ENCODE assay signal across 25 cellular contexts in the genomic region with DNA sequence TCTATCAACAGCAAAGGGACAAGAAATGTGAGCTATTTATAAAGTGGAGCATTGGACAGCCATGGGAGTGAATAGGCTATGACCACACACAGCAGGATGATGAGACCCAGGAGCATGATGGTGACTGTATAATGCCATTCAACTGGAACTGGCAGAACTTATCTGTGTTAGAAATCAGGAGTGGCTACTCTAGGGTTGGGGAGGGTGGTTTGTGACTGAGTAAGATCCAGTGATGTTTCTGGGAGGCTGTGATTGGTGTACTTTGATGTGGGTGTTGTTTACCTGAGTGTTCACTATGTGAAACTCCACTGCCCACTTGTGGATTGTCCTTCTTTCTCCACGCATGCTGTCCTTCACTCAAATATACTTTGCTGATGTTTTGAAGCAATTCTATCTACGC.
"Had no signal": no experiment of that assay in that cellular context is flagged by ENCODE, and none has a peak within 500 bp of the region (broad histone marks: within the 10 kb centered on the region; RNA-seq: fewer than 3 reads in every experiment).

No MANE protein-coding gene starts in this region.

- H3K9me3 Mint-ChIP-seq: natural killer cell had no signal

- H3K4me3 Mint-ChIP-seq: activated CD4-positive, alpha-beta T cell treated with anti-CD3 and anti-CD28 coated beads, Interleukin-2, amount 10 ng/mL, durations not matched to agents 7 days and 5 days; activated CD8-positive, alpha-beta memory T cell treated with anti-CD3 and anti-CD28 coated beads, Interleukin-2, amount 10 ng/mL, durations not matched to agents 7 days and 5 days; activated CD8-positive, alpha-beta T cell treated with anti-CD3 and anti-CD28 coated beads for 36 hours; natural killer cell; stimulated activated naive CD8-positive, alpha-beta T cell treated with anti-CD3 and anti-CD28 coated beads, Interleukin-15, Interleukin-2, amounts not matched to agents 100 ng/mL and 50 ng/mL, for 24 hours had no signal

- H3K4me3 ChIP-seq: esophagus squamous epithelium, gastroesophageal sphincter, lower lobe of right lung, thyroid gland, upper lobe of right lung had no signal

- H3K36me3 Mint-ChIP-seq: brain, natural killer cell had no signal

- H3K27ac ChIP-seq: esophagus squamous epithelium, gastroesophageal sphincter, lower lobe of right lung, thyroid gland, upper lobe of right lung, WERI-Rb-1 had no signal

- DNase-seq: activated CD4-positive, alpha-beta T cell treated with anti-CD3 and anti-CD28 coated beads, Interleukin-2, amount 10 ng/mL, durations not matched to agents 7 days and 5 days; activated CD4-positive, CD25-positive, alpha-beta regulatory T cell treated with anti-CD3 and anti-CD28 coated beads, Interleukin-2, amount 50 U/mL, for 72 hours; activated CD8-positive, alpha-beta memory T cell treated with anti-CD3 and anti-CD28 coated beads, Interleukin-2, amount 10 ng/mL, durations not matched to agents 7 days and 5 days; activated CD8-positive, alpha-beta T cell treated with anti-CD3 and anti-CD28 coated beads for 36 hours; activated gamma-delta T cell; activated T-cell treated with anti-CD3 and anti-CD28 coated beads for 4 hours; aorta; caudate nucleus; dermis blood vessel endothelial cell; effector CD8-positive, alpha-beta T cell; esophagus squamous epithelium; head of caudate nucleus; left colon; lower lobe of right lung; natural killer cell; substantia nigra; thyroid gland; upper lobe of right lung; WERI-Rb-1 had no signal

- H3K27me3 ChIP-seq: thyroid gland had no signal

- H3K36me3 ChIP-seq: esophagus squamous epithelium, gastroesophageal sphincter, lower lobe of right lung, thyroid gland, upper lobe of right lung, WERI-Rb-1 had no signal

- H3K4me1 ChIP-seq: thyroid gland had no signal

- FAIRE-seq: islet of Langerhans had no signal

- H3K9me3 ChIP-seq: esophagus squamous epithelium, lower lobe of right lung, thyroid gland, upper lobe of right lung had no signal

- H3K27ac Mint-ChIP-seq: activated CD4-positive, alpha-beta T cell treated with anti-CD3 and anti-CD28 coated beads, Interleukin-2, amount 10 ng/mL, durations not matched to agents 7 days and 5 days; activated CD8-positive, alpha-beta memory T cell treated with anti-CD3 and anti-CD28 coated beads, Interleukin-2, amount 10 ng/mL, durations not matched to agents 7 days and 5 days; activated CD8-positive, alpha-beta T cell treated with anti-CD3 and anti-CD28 coated beads for 36 hours; activated naive CD4-positive, alpha-beta T cell treated with anti-CD3 and anti-CD28 coated beads, Interleukin-2, amount 50 U/mL, for 72 hours; brain; natural killer cell; progenitor cell of endocrine pancreas; stimulated activated naive CD8-positive, alpha-beta T cell treated with anti-CD3 and anti-CD28 coated beads, Interleukin-15, Interleukin-2, amounts not matched to agents 100 ng/mL and 50 ng/mL, for 24 hours had no signal
